In genomic region chr9:129550199-129550839, GRCh38 we compare ENCODE assay signal across 8 cellular contexts.
DNase-seq lines count a peak whose midpoint lies in the region; ATAC-seq and TF ChIP-seq lines count a peak whose summit lies in the region.

No MANE protein-coding gene starts in this region.

- H3K9me3 ChIP-seq in right atrium auricular region (no peaks in the 10 kb centered on the region), parathyroid adenoma (ENCODE audit: control insufficient read depth, low read length) (no peaks in the 10 kb centered on the region)

- H3K9ac ChIP-seq in parathyroid adenoma, result no peak overlapping the region

- H3K27me3 ChIP-seq in right atrium auricular region (no peaks in the 10 kb centered on the region), parathyroid adenoma (ENCODE audit: control insufficient read depth, insufficient read depth, low read length) (no peaks in the 10 kb centered on the region)

- no peak for ATAC-seq in GM18909 (IDR thresholded peaks at IDR 0.05; ENCODE audit: poor library complexity, unreplicated experiment)

- H3K79me2 ChIP-seq in parathyroid adenoma, result no peaks in the 10 kb centered on the region

- TF ChIP-seq CTCF in right atrium auricular region (IDR thresholded peaks at IDR 0.05) (peak in 1 of 2 donors; percentile 24), parathyroid adenoma (IDR thresholded peaks at IDR 0.05) (no peak)

- H3K27ac ChIP-seq in right atrium auricular region (peak overlapping the region; percentile 81 to 87), parathyroid adenoma (no peak overlapping the region)

- H3K4me2 ChIP-seq in parathyroid adenoma (ENCODE audit: low read length), result peak overlapping the region; percentile 44

- H3K4me3 ChIP-seq in right atrium auricular region (peak overlapping the region; percentile 35 to 55), parathyroid adenoma (ENCODE audit: low read depth, low read length) (peak overlapping the region; percentile 12)

- no peaks in the 10 kb centered on the region for H3K36me3 ChIP-seq in right atrium auricular region
- no peaks in the 10 kb centered on the region for H3K36me3 ChIP-seq in parathyroid adenoma (ENCODE audit: control insufficient read depth, insufficient read depth, low read length)

- H3K4me1 ChIP-seq in right atrium auricular region, result peaks cover 0 to 27% of the 10 kb centered on the region in 2 donors
- peaks cover 6% of the 10 kb centered on the region for H3K4me1 ChIP-seq in parathyroid adenoma

- peak overlapping the region; percentile 75 for H2AFZ ChIP-seq in parathyroid adenoma

- DNase-seq in DMS53 treated with DMSO at 0.1 percent for 48 hours (lab: John Stamatoyannopoulos, UW; ENCODE audit: unreplicated experiment) (peak; percentile 19), NCI-H128 (lab: John Stamatoyannopoulos, UW; ENCODE audit: unreplicated experiment) (peak; percentile 15), anterior cingulate cortex (lab: John Stamatoyannopoulos, UW) (peak in 53 of 58 donors; percentile 49 to 91 (median 76)), right atrium auricular region (ENCODE audit: low spot score) (peak; percentile 83), NCI-H2171 treated with DMSO at 0.1 percent for 48 hours (lab: John Stamatoyannopoulos, UW) (no peak), COLO829 (ENCODE audit: low spot score) (no peak)

Comparison
In these comparisons a context has a peak if more than half of its experiments do, and no peak if none do; other contexts are left out.
1. DNase-seq: peak in DMS53 treated with DMSO at 0.1 percent for 48 hours (single experiment), NCI-H128 (single experiment), anterior cingulate cortex (53 of 58) and right atrium auricular region (single experiment); none in NCI-H2171 treated with DMSO at 0.1 percent for 48 hours (single experiment) and COLO829 (single experiment).